8 cellular contexts compared by ENCODE assay signal in genomic region chr15:40097968-40098476, GRCh38. TPM values are rescaled to one million over a fixed set of nuclear protein-coding genes. Genes with fewer than 3 reads are reported as not detected.
DNase-seq lines count a peak whose midpoint lies in the region; ATAC-seq and TF ChIP-seq lines count a peak whose summit lies in the region.

No MANE protein-coding gene starts in this region.

- no peaks in the 10 kb centered on the region for H3K9me3 Mint-ChIP-seq in T-cell

- peak overlapping the region in 2 of 3 donors; percentile 59 to 62 for H3K4me3 Mint-ChIP-seq in T-cell

- H3K27ac Mint-ChIP-seq in T-cell: peak overlapping the region; percentile 90

- ATAC-seq in Right ventricle myocardium inferior (peak; percentile 53), T-cell (replicated peaks in 1 of 4) (peak in 3 of 4 experiments; percentile 6 to 13 (median 10))

- peaks cover 3% of the 10 kb centered on the region for H3K36me3 Mint-ChIP-seq in T-cell

- H3K4me1 ChIP-seq in right atrium auricular region: peaks cover 0 to 77% of the 10 kb centered on the region in 2 donors

- H3K4me3 ChIP-seq in right atrium auricular region: no peak overlapping the region

- intact Hi-C loops in Right ventricle myocardium inferior (cut with DNase I): no loop called here
- intact Hi-C loops in cardiac septum (cut with DNase I): loop anchor here (2.0 kb wide), 1 partner anchor 17 kb away; no protein-coding TSS in a partner anchor

- no peak for TF ChIP-seq CTCF in right atrium auricular region (IDR thresholded peaks at IDR 0.05)

- no peaks in the 10 kb centered on the region for H3K27me3 Mint-ChIP-seq in T-cell

- DNase-seq in Right ventricle myocardium inferior (ENCODE audit: missing footprints) (peak; percentile 79), cardiac septum (ENCODE audit: low spot score) (no peak), T-cell (no peak), right atrium auricular region (ENCODE audit: low spot score) (no peak), DMS114 treated with DMSO at 0.1 percent for 48 hours (lab: John Stamatoyannopoulos, UW; ENCODE audit: unreplicated experiment) (no peak), T1000 (lab: John Stamatoyannopoulos, UW) (no peak), activated gamma-delta T cell (lab: John Stamatoyannopoulos, UW) (no peak)

- H3K4me1 Mint-ChIP-seq in T-cell: peaks cover 55 to 72% (median 69%) of the 10 kb centered on the region in 3 donors

- CTCF ChIA-PET in T-cell (lab: Charles Lee): interaction anchor here in 1 of 2 donors (2.0 kb wide), 1 partner anchor 9 kb away, joined by 10 read pairs; no protein-coding TSS in a partner anchor

- POLR2A ChIA-PET in T-cell (lab: Charles Lee): no interaction called here

- H3K36me3 ChIP-seq in right atrium auricular region: no peaks in the 10 kb centered on the region

- H3K27me3 ChIP-seq in right atrium auricular region: no peaks in the 10 kb centered on the region

- H3K9me3 ChIP-seq in right atrium auricular region: no peaks in the 10 kb centered on the region

- H3K27ac ChIP-seq in right atrium auricular region (peak overlapping the region; percentile 87 to 96), temporal lobe (ENCODE audit: low read depth, low read length) (peak overlapping the region; percentile 42)

RNA-seq across cellular contexts. Expression of gene BMF, which starts 10.7 kb away (rescaled TPM):
- total RNA-seq in Right ventricle myocardium inferior: 3.2 TPM
- 1.1 TPM for total RNA-seq in cardiac septum
- 10 to 100 TPM in 3 of 5 donors, 1 to 10 TPM in 2; 6.6 to 46.7 (median 42.4) TPM for total RNA-seq in T-cell
- total RNA-seq in right atrium auricular region: 1 to 10 TPM; 1.3 to 3.0 TPM
- 4.2 TPM for total RNA-seq in temporal lobe

RNA-seq across cellular contexts. Expression of gene SRP14, which starts 59.0 kb away (rescaled TPM):
- total RNA-seq in Right ventricle myocardium inferior (232 TPM), cardiac septum (168 TPM), T-cell (100 to 1,000 TPM; 115 to 128 (median 119) TPM), right atrium auricular region (100 to 1,000 TPM; 255 to 283 TPM), temporal lobe (101 TPM)
